10 cellular contexts compared by ENCODE assay signal in genomic region chr20:51533291-51534172, GRCh38. TPM values are rescaled to one million over a fixed set of nuclear protein-coding genes. Genes with fewer than 3 reads are reported as not detected.
DNase-seq lines count a peak whose midpoint lies in the region; ATAC-seq, FAIRE-seq and TF ChIP-seq lines count a peak whose summit lies in the region.
"Had no signal": no experiment of that assay in that cellular context is flagged by ENCODE, and none has a peak within 500 bp of the region (broad histone marks: within the 10 kb centered on the region; RNA-seq: fewer than 3 reads in every experiment).

No MANE protein-coding gene starts in this region.

- peak; percentile 11 for DNase-seq in HepG2 (ENCODE audit: low spot score)
- no peak for DNase-seq in right lobe of liver
- peak; percentile 63 for DNase-seq in amniotic epithelial cell (ENCODE audit: low read depth)
- peak; percentile 38 for DNase-seq in left kidney (ENCODE audit: low read depth, low spot score)
- DNase-seq in vagina (ENCODE audit: extremely low spot score in 2 of 2) = no peak
- no peak for DNase-seq in NCI-H748 treated with DMSO at 0.1 percent for 48 hours (lab: John Stamatoyannopoulos, UW)
- DNase-seq in globus pallidus (ENCODE audit: low spot score) = no peak

- TF ChIP-seq RAD21 in HepG2 (CRISPR knock-in tag; IDR thresholded peaks at IDR 0.05) = no peak

- H3K36me3 ChIP-seq in HepG2 (replicated peaks in 1 of 2; ENCODE audit: control insufficient read depth in 1 of 2, insufficient read depth in 2 of 2, low read length in 2 of 2) (no peaks in the 10 kb centered on the region; a peak in 1 of 5 replicates), right lobe of liver (no peaks in the 10 kb centered on the region), vagina (no peaks in the 10 kb centered on the region)
- H3K36me3 ChIP-seq: SJSA1 had no signal

- H3K4me2 ChIP-seq in HepG2 (ENCODE audit: low read depth, low read length) = no peak overlapping the region

- H4K20me1 ChIP-seq in HepG2 (ENCODE audit: insufficient read depth, low read length) = no peaks in the 10 kb centered on the region

- no peak for TF ChIP-seq POLR2A in HepG2 (IDR thresholded peaks at IDR 0.05; ENCODE audit: insufficient read depth in 1 of 2, low read depth in 2 of 2, low read length in 2 of 2)
- no peak for TF ChIP-seq POLR2A in right lobe of liver (IDR thresholded peaks at IDR 0.05)
- no peak for TF ChIP-seq POLR2A in vagina (IDR thresholded peaks at IDR 0.05)

- CTCF ChIA-PET in HepG2 (lab: Yijun Ruan, JAX; ENCODE audit: low intra/inter-chr PET ratio, low total read pairs) = no interaction called here

- BruUV-seq in HepG2 (replicated peaks; lab: Mats Ljungman, UMichigan) = no TSS peak

- H3K79me2 ChIP-seq in HepG2 (ENCODE audit: insufficient read depth, low read length) = no peaks in the 10 kb centered on the region

- TF ChIP-seq EP300 in HepG2 (IDR thresholded peaks at IDR 0.05; ENCODE audit: low read depth in 2 of 2, low read length in 2 of 2) (no peak), HepG2 (CRISPR knock-in tag; IDR thresholded peaks at IDR 0.05; ENCODE audit: borderline replicate concordance) (no peak)

- H3K9ac ChIP-seq in HepG2 (ENCODE audit: insufficient read depth, low read depth, low read length) = no peak overlapping the region

- no peak overlapping the region for H3K27ac ChIP-seq in HepG2 (ENCODE audit: extremely low read length, insufficient read depth, low read length)
- peak overlapping the region in 1 of 3 donors; percentile 17 for H3K27ac ChIP-seq in right lobe of liver
- H3K27ac ChIP-seq in vagina = peak overlapping the region; percentile 39
- H3K27ac ChIP-seq: SJSA1 had no signal

- in situ Hi-C loops in HepG2 (cut with HindIII; ENCODE audit: extremely low pct_ligation_motif_present, low pct_unique_long_range_greater_than_20kb) = no loop called here

- no peaks in the 10 kb centered on the region for H3K27me3 ChIP-seq in HepG2 (ENCODE audit: control insufficient read depth in 1 of 2, insufficient read depth in 2 of 2, low read length in 2 of 2)
- H3K27me3 ChIP-seq in right lobe of liver = no peaks in the 10 kb centered on the region
- no peaks in the 10 kb centered on the region for H3K27me3 ChIP-seq in vagina

- ATAC-seq in HepG2 (peak; percentile 36), right lobe of liver (no peak), HG02798 (IDR thresholded peaks at IDR 0.05; ENCODE audit: poor library complexity, unreplicated experiment) (no peak)

- TF ChIP-seq CTCF in HepG2 (CRISPR knock-in tag; IDR thresholded peaks at IDR 0.05) (no peak), right lobe of liver (IDR thresholded peaks at IDR 0.05) (no peak), vagina (IDR thresholded peaks at IDR 0.05) (no peak)

- peak; percentile 26 for FAIRE-seq in HepG2 (lab: Jason Lieb, UNC)
- FAIRE-seq: colon had no signal

- WGBS in HepG2 (ENCODE audit: low lambda C conversion rate) = 80% methylated on average over 19 of the region's 19 CpGs
- 85% methylated on average over 10 of the region's 19 CpGs for WGBS in right lobe of liver (ENCODE audit: insufficient coverage, low coverage, low lambda C conversion rate, missing lambda C conversion rate)

- H2AFZ ChIP-seq in HepG2 (ENCODE audit: low read length) = no peak overlapping the region

- POLR2A ChIA-PET in HepG2 (lab: Yijun Ruan, JAX) = interaction anchor here (0.6 kb wide), 1 partner anchor 715 kb away, joined by 3 read pairs; no protein-coding TSS in a partner anchor

- H3K4me1 ChIP-seq in HepG2 (ENCODE audit: insufficient read depth, low read length) (peaks cover 22% of the 10 kb centered on the region), right lobe of liver (no peaks in the 10 kb centered on the region), vagina (peaks cover 18% of the 10 kb centered on the region)

- H3K4me3 ChIP-seq in HepG2 (replicated peaks in 1 of 3; ENCODE audit: insufficient read depth in 1 of 3, low read depth in 2 of 3, low read length in 3 of 3) = no peak overlapping the region
- no peak overlapping the region for H3K4me3 ChIP-seq in right lobe of liver
- H3K4me3 ChIP-seq in vagina = no peak overlapping the region
- H3K4me3 ChIP-seq: SJSA1 had no signal

- H3K9me3 ChIP-seq in HepG2 (ENCODE audit: low read length) (no peaks in the 10 kb centered on the region), right lobe of liver (no peaks in the 10 kb centered on the region), vagina (no peaks in the 10 kb centered on the region)
- H3K9me3 ChIP-seq: SJSA1 had no signal

- intact Hi-C loops in HepG2 (cut with micrococcal nuclease; ENCODE audit: unreplicated experiment) (no loop called here), right lobe of liver (cut with DNase I) (no loop called here), vagina (cut with DNase I) (no loop called here)

TF ChIP-seq in HepG2, 621 proteins besides CTCF, POLR2A, EP300 and RAD21 (continues in another document):
- TF ChIP-seq HIVEP1 (CRISPR knock-in tag; IDR thresholded peaks at IDR 0.05) (0 out of 2 replicates have a peak, but pooled peaks have one; percentile 40), ZGPAT (CRISPR knock-in tag; IDR thresholded peaks at IDR 0.05) (no peak), ZNF569 (CRISPR knock-in tag; IDR thresholded peaks at IDR 0.05; ENCODE audit: borderline replicate concordance) (no peak), ZFP82 (CRISPR knock-in tag; IDR thresholded peaks at IDR 0.05; ENCODE audit: borderline replicate concordance) (no peak), ZNF788 (CRISPR knock-in tag; IDR thresholded peaks at IDR 0.05; ENCODE audit: borderline replicate concordance) (0 out of 2 replicates have a peak, but pooled peaks have one; percentile 27), HOXA3 (CRISPR knock-in tag; IDR thresholded peaks at IDR 0.05) (peak; percentile 14; the same call in 1 of the 2 replicates), MED8 (CRISPR knock-in tag; IDR thresholded peaks at IDR 0.05; ENCODE audit: insufficient replicate concordance) (no peak), KDM5B (CRISPR knock-in tag; IDR thresholded peaks at IDR 0.05; ENCODE audit: borderline replicate concordance) (0 out of 2 replicates have a peak, but pooled peaks have one; percentile 54), BCL6 (CRISPR knock-in tag; IDR thresholded peaks at IDR 0.05) (no peak), ZBTB38 (CRISPR knock-in tag; IDR thresholded peaks at IDR 0.05) (peak; percentile 59; the same call in 1 of the 2 replicates), SP4 (CRISPR knock-in tag; IDR thresholded peaks at IDR 0.05) (peak; percentile 50; the same call in 1 of the 2 replicates)
- TF ChIP-seq, protein P1, sequence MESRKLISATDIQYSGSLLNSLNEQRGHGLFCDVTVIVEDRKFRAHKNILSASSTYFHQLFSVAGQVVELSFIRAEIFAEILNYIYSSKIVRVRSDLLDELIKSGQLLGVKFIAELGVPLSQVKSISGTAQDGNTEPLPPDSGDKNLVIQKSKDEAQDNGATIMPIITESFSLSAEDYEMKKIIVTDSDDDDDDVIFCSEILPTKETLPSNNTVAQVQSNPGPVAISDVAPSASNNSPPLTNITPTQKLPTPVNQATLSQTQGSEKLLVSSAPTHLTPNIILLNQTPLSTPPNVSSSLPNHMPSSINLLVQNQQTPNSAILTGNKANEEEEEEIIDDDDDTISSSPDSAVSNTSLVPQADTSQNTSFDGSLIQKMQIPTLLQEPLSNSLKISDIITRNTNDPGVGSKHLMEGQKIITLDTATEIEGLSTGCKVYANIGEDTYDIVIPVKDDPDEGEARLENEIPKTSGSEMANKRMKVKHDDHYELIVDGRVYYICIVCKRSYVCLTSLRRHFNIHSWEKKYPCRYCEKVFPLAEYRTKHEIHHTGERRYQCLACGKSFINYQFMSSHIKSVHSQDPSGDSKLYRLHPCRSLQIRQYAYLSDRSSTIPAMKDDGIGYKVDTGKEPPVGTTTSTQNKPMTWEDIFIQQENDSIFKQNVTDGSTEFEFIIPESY (CRISPR knock-in tag; IDR thresholded peaks at IDR 0.05) = peak; percentile 36; the same call in 1 of the 2 replicates

RNA-seq across cellular contexts. Expression of gene NFATC2, which starts 9.0 kb away (rescaled TPM):
- 3.3 and 8.0 TPM in 2 replicates for total RNA-seq in HepG2 (2016; rRNA removed; fragmentation: Illumina TruSeq; extraction: Trizol)
- 4.1 and 4.9 TPM in 2 replicates for total RNA-seq in HepG2 (2016; cell fraction: cytosol; rRNA removed; fragmentation: Illumina TruSeq; extraction: Trizol; ENCODE audit: low read depth)
- total RNA-seq in HepG2 (2016; cell fraction: insoluble cytoplasmic fraction; rRNA removed; fragmentation: Illumina TruSeq; extraction: Trizol) = 2.6 and 7.7 TPM in 2 replicates
- 4.2 TPM in 2 replicates for total RNA-seq in HepG2 (2016; cell fraction: membrane; rRNA removed; fragmentation: Illumina TruSeq; extraction: Trizol)
- 8.5 and 9.9 TPM in 2 replicates for total RNA-seq in HepG2 (2016; cell fraction: nucleus; rRNA removed; fragmentation: Illumina TruSeq; extraction: Trizol)
- 1.9 TPM in 2 replicates for polyA plus RNA-seq in HepG2 (2011; rRNA removed)
- 0.85 and 1.7 TPM in 2 replicates for polyA plus RNA-seq in HepG2 (2011; cell fraction: cytosol; rRNA removed)
- 6.8 and 7.7 TPM in 2 replicates for polyA plus RNA-seq in HepG2 (2011; cell fraction: nucleus; rRNA removed)
- polyA plus RNA-seq in HepG2 (2012) = 5.7 and 6.1 TPM in 2 replicates
- 0.31 and 0.43 TPM in 2 replicates for polyA plus RNA-seq in HepG2 (2016; cell fraction: cytosol; fragmentation: Illumina TruSeq; extraction: Trizol; ENCODE audit: low read depth)
- polyA plus RNA-seq in HepG2 (2016; cell fraction: insoluble cytoplasmic fraction; fragmentation: Illumina TruSeq; extraction: Trizol; ENCODE audit: low read depth) = 7.2 and 8.9 TPM in 2 replicates
- polyA plus RNA-seq in HepG2 (2016; cell fraction: membrane; fragmentation: Illumina TruSeq; extraction: Trizol; ENCODE audit: low read depth) = 1.2 and 1.4 TPM in 2 replicates
- 11.5 and 12.3 TPM in 2 replicates for polyA plus RNA-seq in HepG2 (2016; cell fraction: nucleus; fragmentation: Illumina TruSeq; extraction: Trizol; ENCODE audit: insufficient read depth, low read depth)
- 3.3 TPM in 1 of 2 replicates, not detected in the other for polyA minus RNA-seq in HepG2 (2011; rRNA and poly(A)+ RNA removed; ENCODE audit: low replicate concordance)
- 4.3 and 5.8 TPM in 2 replicates for polyA minus RNA-seq in HepG2 (2011; cell fraction: cytosol; rRNA and poly(A)+ RNA removed)
- 7.7 and 8.2 TPM in 2 replicates for polyA minus RNA-seq in HepG2 (2011; cell fraction: nucleus; rRNA and poly(A)+ RNA removed)
- total RNA-seq in right lobe of liver = 1 to 10 TPM; 3.9 to 7.1 (median 4.7) TPM
- 7.4 TPM for total RNA-seq in vagina
- total RNA-seq: SJSA1 had no signal

Comparison
In these comparisons a context has a peak if more than half of its experiments do, and no peak if none do; other contexts are left out.
1. DNase-seq: peak in HepG2 (single experiment), amniotic epithelial cell (single experiment) and left kidney (single experiment); none in right lobe of liver (0 of 3), vagina (0 of 2), NCI-H748 treated with DMSO at 0.1 percent for 48 hours (single experiment) and globus pallidus (single experiment).